ENCODE assay signal across 19 cellular contexts in the genomic region with DNA sequence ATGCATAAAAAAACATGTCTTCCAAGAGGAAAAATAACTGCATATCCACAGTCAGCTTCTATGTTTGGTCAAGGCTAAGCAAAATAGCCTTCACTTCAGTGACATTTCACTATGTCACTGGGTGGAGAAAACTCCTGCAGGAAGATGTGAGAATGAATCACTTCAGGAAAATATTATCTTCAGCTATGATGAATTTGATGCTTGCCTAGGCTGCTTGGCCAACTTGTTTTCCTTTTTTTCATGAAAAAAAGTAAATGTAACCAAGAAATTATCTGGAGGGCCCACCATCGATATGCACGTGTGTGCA.
DNase-seq lines count a peak whose midpoint lies in the region; ATAC-seq, FAIRE-seq and TF ChIP-seq lines count a peak whose summit lies in the region.
"Had no signal": no experiment of that assay in that cellular context is flagged by ENCODE, and none has a peak within 500 bp of the region (broad histone marks: within the 10 kb centered on the region; RNA-seq: fewer than 3 reads in every experiment).

No MANE protein-coding gene starts in this region.

- no peak overlapping the region for H3K23ac ChIP-seq in IMR-90 (ENCODE audit: low read depth, low read length)

- FAIRE-seq in GM12878 (lab: Jason Lieb, UNC) (peak; percentile 18), frontal cortex (lab: Jason Lieb, UNC) (no peak)

- no peak for ATAC-seq in IMR-90 (ENCODE audit: low read depth)
- ATAC-seq in GM12878, result no peak
- ATAC-seq in GM19397 (IDR thresholded peaks at IDR 0.05; ENCODE audit: unreplicated experiment), result no peak
- ATAC-seq: left lung had no signal

- no peaks in the 10 kb centered on the region for H3F3A ChIP-seq in smooth muscle cell (ENCODE audit: low read depth)

- no peaks in the 10 kb centered on the region for H3K79me2 ChIP-seq in GM12878 (ENCODE audit: control insufficient read depth, insufficient read depth, low read length)
- no peaks in the 10 kb centered on the region for H3K79me2 ChIP-seq in hepatocyte
- no peaks in the 10 kb centered on the region for H3K79me2 ChIP-seq in smooth muscle cell (ENCODE audit: low read depth)

- no peak for TF ChIP-seq CTCF in IMR-90 (conservative IDR thresholded peaks at IDR 0.05; ENCODE audit: low read depth, low read length)
- no peak for TF ChIP-seq CTCF in GM12878 (IDR thresholded peaks at IDR 0.05 in 2 of 3, conservative IDR thresholded peaks at IDR 0.05 in 1 of 3; ENCODE audit: control insufficient read depth in 2 of 3, extremely low read depth in 1 of 3, insufficient read depth in 1 of 3, low read depth in 3 of 3, low read length in 3 of 3)
- TF ChIP-seq CTCF in hepatocyte (IDR thresholded peaks at IDR 0.05; ENCODE audit: poor library complexity), result no peak
- TF ChIP-seq CTCF in smooth muscle cell (IDR thresholded peaks at IDR 0.05; ENCODE audit: borderline replicate concordance, insufficient read depth, poor library complexity, severe bottlenecking), result no peak

- no peak overlapping the region for H3K56ac ChIP-seq in IMR-90 (ENCODE audit: extremely low read depth, insufficient read depth, low read length)

- H3K9me2 ChIP-seq in hepatocyte (replicated peaks; ENCODE audit: insufficient read depth), result no peaks in the 10 kb centered on the region

- intact Hi-C loops in IMR-90 (cut with micrococcal nuclease) (no loop called here), GM12878 (cut with micrococcal nuclease; ENCODE audit: unreplicated experiment) (no loop called here)

- TF ChIP-seq POLR2A in IMR-90 (IDR thresholded peaks at IDR 0.05; ENCODE audit: low read depth, low read length) (no peak), GM12878 (IDR thresholded peaks at IDR 0.05; ENCODE audit: low read depth, low read length) (no peak)

- no peak for TF ChIP-seq EP300 in GM12878 (IDR thresholded peaks at IDR 0.05; ENCODE audit: borderline replicate concordance in 1 of 2, control insufficient read depth in 1 of 2, low read depth in 2 of 2, low read length in 2 of 2)

- H2BK15ac ChIP-seq in IMR-90 (ENCODE audit: low read depth, low read length), result no peak overlapping the region

- H2BK5ac ChIP-seq in IMR-90 (ENCODE audit: low read depth, low read length, poor library complexity, severe bottlenecking), result no peak overlapping the region

- no peak overlapping the region for H2BK20ac ChIP-seq in IMR-90 (ENCODE audit: low read depth, low read length)

- H3K27me3 ChIP-seq in IMR-90 (ENCODE audit: control insufficient read depth, insufficient read depth, low read length) (no peaks in the 10 kb centered on the region), GM12878 (replicated peaks in 1 of 2; ENCODE audit: control insufficient read depth in 2 of 2, insufficient read depth in 2 of 2, low read length in 1 of 2) (no peaks in the 10 kb centered on the region), hepatocyte (no peaks in the 10 kb centered on the region), smooth muscle cell (ENCODE audit: low read depth) (no peaks in the 10 kb centered on the region), HAP-1 (ENCODE audit: low read depth) (no peaks in the 10 kb centered on the region)
- H3K27me3 ChIP-seq: left lung, SJCRH30 had no signal

- DNase-seq in IMR-90 (no peak), GM12878 (ENCODE audit: low read depth, low spot score) (no peak), hepatocyte (ENCODE audit: low spot score) (no peak), smooth muscle cell (lab: John Stamatoyannopoulos, UW; ENCODE audit: unreplicated experiment) (no peak), frontal cortex (ENCODE audit: low spot score in 2 of 2) (no peak), HAP-1 (ENCODE audit: low spot score in 2 of 2) (no peak), HCEC 1CT (no peak)
- DNase-seq: activated CD4-positive, alpha-beta T cell treated with anti-CD3 and anti-CD28 coated beads for 1 hour; AML-193; endodermal cell; left lung; occipital lobe; SJCRH30; stimulated activated CD4-positive, alpha-beta T cell treated with anti-CD3 and anti-CD28 coated beads, Interleukin-4, amount 100 ng/mL, for 4 hours; stimulated activated CD8-positive, alpha-beta memory T cell treated with anti-CD3 and anti-CD28 coated beads, Interleukin-4, amount 100 ng/mL, for 48 hours; T-helper 9 cell had no signal

- H3K14ac ChIP-seq in IMR-90 (replicated peaks; ENCODE audit: low read depth, low read length), result 0 out of 2 replicates have a peak overlapping the region, but pooled peaks have one; percentile 34

- dilution Hi-C loops in IMR-90 (cut with HindIII; ENCODE audit: low sequenced_read_pairs, unreplicated experiment), result no loop called here

- no TSS peak for BruUV-seq in IMR-90 (replicated peaks; lab: Mats Ljungman, UMichigan)
- no TSS peak for BruUV-seq in GM12878 (replicated peaks; lab: Mats Ljungman, UMichigan)

- H3K27ac ChIP-seq in IMR-90 (ENCODE audit: insufficient read depth, low read length), result no peak overlapping the region
- H3K27ac ChIP-seq in GM12878 (ENCODE audit: control insufficient read depth, insufficient read depth), result no peak overlapping the region
- no peak overlapping the region for H3K27ac ChIP-seq in hepatocyte
- H3K27ac ChIP-seq in smooth muscle cell (ENCODE audit: low read depth), result no peak overlapping the region
- H3K27ac ChIP-seq: left lung, SJCRH30, skin epidermis, thoracic aorta had no signal

- RAD21 ChIA-PET in GM12878 (lab: Charles Lee; ENCODE audit: unreplicated experiment), result interaction anchor here (1.0 to 1.2 kb wide), 2 partner anchors 31 to 62 kb away, joined by 4 read pairs; no protein-coding TSS in a partner anchor

- H2AK5ac ChIP-seq in IMR-90 (ENCODE audit: low read depth, low read length), result no peak overlapping the region

- no peak overlapping the region for H3K4ac ChIP-seq in IMR-90 (ENCODE audit: low read depth, low read length)

- H3K36me3 ChIP-seq in IMR-90 (ENCODE audit: control insufficient read depth, insufficient read depth, low read length), result no peaks in the 10 kb centered on the region
- no peaks in the 10 kb centered on the region for H3K36me3 ChIP-seq in GM12878 (ENCODE audit: control insufficient read depth in 2 of 2, insufficient read depth in 2 of 2, low read length in 1 of 2)
- H3K36me3 ChIP-seq in hepatocyte (replicated peaks; ENCODE audit: insufficient read depth, low read depth), result no peaks in the 10 kb centered on the region
- H3K36me3 ChIP-seq in smooth muscle cell (ENCODE audit: low read depth), result no peaks in the 10 kb centered on the region
- no peaks in the 10 kb centered on the region for H3K36me3 ChIP-seq in HAP-1 (replicated peaks)
- H3K36me3 ChIP-seq: left lung, SJCRH30, thoracic aorta had no signal

- no peak overlapping the region for H3K4me2 ChIP-seq in IMR-90 (ENCODE audit: low read depth, low read length)
- H3K4me2 ChIP-seq in GM12878 (ENCODE audit: control insufficient read depth, insufficient read depth), result no peak overlapping the region
- H3K4me2 ChIP-seq in hepatocyte, result peak overlapping the region; percentile 68
- H3K4me2 ChIP-seq in smooth muscle cell, result peak overlapping the region; percentile 77

- TF ChIP-seq RAD21 in IMR-90 (IDR thresholded peaks at IDR 0.05; ENCODE audit: low read length) (no peak), GM12878 (IDR thresholded peaks at IDR 0.05; ENCODE audit: insufficient read depth, low read depth, low read length) (no peak)

- H3K9me3 ChIP-seq in IMR-90 (ENCODE audit: control insufficient read depth, insufficient read depth, low read length), result no peaks in the 10 kb centered on the region
- no peaks in the 10 kb centered on the region; the same call in 2 of the 3 replicates for H3K9me3 ChIP-seq in GM12878 (replicated peaks; ENCODE audit: control insufficient read depth, insufficient read depth, low read length)
- no peaks in the 10 kb centered on the region for H3K9me3 ChIP-seq in hepatocyte (ENCODE audit: low read depth)
- no peaks in the 10 kb centered on the region for H3K9me3 ChIP-seq in smooth muscle cell (replicated peaks; ENCODE audit: low read depth)
- H3K9me3 ChIP-seq in HAP-1, result no peaks in the 10 kb centered on the region
- H3K9me3 ChIP-seq: SJCRH30, thoracic aorta had no signal

- H2BK120ac ChIP-seq in IMR-90 (ENCODE audit: low read depth, low read length), result no peak overlapping the region

- H3K18ac ChIP-seq in IMR-90 (ENCODE audit: low read depth, low read length), result no peak overlapping the region

- POLR2A ChIA-PET in IMR-90 (lab: Charles Lee; ENCODE audit: unreplicated experiment) (no interaction called here), GM12878 (lab: Charles Lee) (interaction anchor here (0.6 kb wide), 1 partner anchor 62 kb away, joined by 4 read pairs; no protein-coding TSS in a partner anchor)

- no CpG with 5 or more reads among the region's 2 CpGs for WGBS in IMR-90 (ENCODE audit: extremely low coverage in 2 of 2, insufficient read length in 1 of 2), 2 experiments
- WGBS in GM12878 (ENCODE audit: insufficient coverage, insufficient replicate concordance, low lambda C conversion rate, missing lambda C conversion rate), result 74% methylated on average over 2 of the region's 2 CpGs
- WGBS in hepatocyte (ENCODE audit: low lambda C conversion rate, missing lambda C conversion rate), result 77% methylated on average over 2 of the region's 2 CpGs
- 90% methylated on average over 2 of the region's 2 CpGs for WGBS in smooth muscle cell (ENCODE audit: low lambda C conversion rate)

- H4K5ac ChIP-seq in IMR-90 (ENCODE audit: low read depth, low read length), result no peak overlapping the region

- H4K91ac ChIP-seq in IMR-90 (ENCODE audit: insufficient read depth, low read depth, low read length), result no peak overlapping the region

- H3K9me1 ChIP-seq in IMR-90 (ENCODE audit: insufficient read depth, low read length), result no peaks in the 10 kb centered on the region

- no peaks in the 10 kb centered on the region for H4K20me1 ChIP-seq in IMR-90 (ENCODE audit: insufficient read depth, low read length)
- H4K20me1 ChIP-seq in GM12878 (ENCODE audit: control insufficient read depth, insufficient read depth), result no peaks in the 10 kb centered on the region
- no peaks in the 10 kb centered on the region for H4K20me1 ChIP-seq in hepatocyte (ENCODE audit: insufficient read depth, poor library complexity, severe bottlenecking)
- H4K20me1 ChIP-seq in smooth muscle cell (ENCODE audit: low read depth), result no peaks in the 10 kb centered on the region

- H3K4me1 ChIP-seq in IMR-90 (ENCODE audit: control insufficient read depth, insufficient read depth, low read length) (no peaks in the 10 kb centered on the region), GM12878 (ENCODE audit: control insufficient read depth, insufficient read depth, low read length) (no peaks in the 10 kb centered on the region), hepatocyte (ENCODE audit: insufficient read depth) (peaks cover 26% of the 10 kb centered on the region), smooth muscle cell (ENCODE audit: low read depth) (peaks cover 24% of the 10 kb centered on the region), HAP-1 (peaks cover 9% of the 10 kb centered on the region)
- H3K4me1 ChIP-seq: left lung had no signal

- H2AK9ac ChIP-seq in IMR-90 (replicated peaks; ENCODE audit: low read depth, low read length, poor library complexity), result no peak overlapping the region

- H3K4me3 ChIP-seq in IMR-90 (ENCODE audit: insufficient read depth, low read depth, low read length) (no peak overlapping the region), GM12878 (no peak overlapping the region), hepatocyte (no peak overlapping the region), smooth muscle cell (no peak overlapping the region), HAP-1 (no peak overlapping the region)
- H3K4me3 ChIP-seq: left lung, SJCRH30, skin epidermis, thoracic aorta had no signal

- H3K9ac ChIP-seq in IMR-90 (ENCODE audit: low read depth, low read length) (no peak overlapping the region), GM12878 (ENCODE audit: control insufficient read depth, insufficient read depth, low read length) (no peak overlapping the region), smooth muscle cell (ENCODE audit: low read depth) (no peak overlapping the region)

- no peak overlapping the region for H4K8ac ChIP-seq in IMR-90 (ENCODE audit: low read depth in 2 of 2, low read length in 2 of 2)

- H3K79me1 ChIP-seq in IMR-90 (ENCODE audit: low read depth in 1 of 2, low read length in 2 of 2), result no peaks in the 10 kb centered on the region

- CTCF ChIA-PET in IMR-90 (lab: Yijun Ruan, JAX), result interaction anchor here (1.5 kb wide), 1 partner anchor 14 kb away, joined by 5 read pairs; no protein-coding TSS in a partner anchor
- CTCF ChIA-PET in GM12878 (lab: Yijun Ruan, JAX), result interaction anchor here (0.6 to 1.4 kb wide), 5 partner anchors 18 to 330 kb away, joined by 3 to 4 read pairs (median 3); no protein-coding TSS in a partner anchor

- SMC1A ChIA-PET in GM12878 (lab: Charles Lee; ENCODE audit: uncharacterized antibody, unreplicated experiment), result interaction anchor here (0.8 to 2.0 kb wide), 13 partner anchors 13 to 164 kb away, joined by 3 to 7 read pairs (median 4); no protein-coding TSS in a partner anchor

- in situ Hi-C loops in IMR-90 (cut with MboI; ENCODE audit: low sequenced_read_pairs), result no loop called here
- in situ Hi-C loops in GM12878 (cut with MboI), result no loop called here
- in situ Hi-C loops in HAP-1 (cut with MboI; ENCODE audit: low sequenced_read_pairs), result no loop called here

- H2AFZ ChIP-seq in IMR-90 (replicated peaks; ENCODE audit: low read length, poor library complexity), result no peak overlapping the region
- no peak overlapping the region for H2AFZ ChIP-seq in GM12878 (ENCODE audit: control insufficient read depth, low read depth, low read length)
- H2AFZ ChIP-seq in hepatocyte, result no peak overlapping the region
- H2AFZ ChIP-seq in smooth muscle cell (ENCODE audit: low read depth), result peak overlapping the region; percentile 56

Comparison
In these comparisons a context has a peak if more than half of its experiments do, and no peak if none do; other contexts are left out.
1. H3K4me2 ChIP-seq: peak in hepatocyte (single experiment) and smooth muscle cell (single experiment); none in IMR-90 (single experiment) and GM12878 (single experiment).